ENCODE assay signal across 12 cellular contexts in the genomic region with DNA sequence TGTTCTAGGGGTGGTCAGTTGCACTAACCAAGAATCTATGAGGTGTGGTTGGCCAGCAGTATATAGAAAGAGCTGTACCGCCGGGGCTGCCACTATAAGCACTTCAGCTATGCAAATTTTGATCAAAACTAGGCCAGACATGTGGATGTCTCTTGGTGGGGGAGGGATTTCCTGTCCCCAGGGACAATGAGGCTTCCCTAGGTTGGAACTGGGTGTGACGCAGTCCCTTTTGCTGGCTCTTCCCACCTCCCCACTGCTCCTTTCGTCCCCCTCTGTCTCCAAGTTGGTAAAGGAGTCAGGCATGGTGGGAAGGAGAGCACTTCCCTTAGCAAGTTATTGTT. TPM values are rescaled to one million over a fixed set of nuclear protein-coding genes. Genes with fewer than 3 reads are reported as not detected.
A peak's percentile ranks its signal among the peaks of the same experiment; 100 is the strongest.
DNase-seq lines count a peak whose midpoint lies in the region; ATAC-seq and TF ChIP-seq lines count a peak whose summit lies in the region.
"Had no signal": no experiment of that assay in that cellular context is flagged by ENCODE, and none has a peak within 500 bp of the region (broad histone marks: within the 10 kb centered on the region; RNA-seq: fewer than 3 reads in every experiment).

No MANE protein-coding gene starts in this region.

- H3K4me1 Mint-ChIP-seq in CD14-positive monocyte = peaks cover 54% of the 10 kb centered on the region

- H3K4me3 Mint-ChIP-seq in CD14-positive monocyte = no peak overlapping the region
- H3K4me3 Mint-ChIP-seq: effector memory CD8-positive, alpha-beta T cell had no signal

- TF ChIP-seq CTCF in CD14-positive monocyte (IDR thresholded peaks at IDR 0.05) (no peak), foreskin keratinocyte (conservative IDR thresholded peaks at IDR 0.05) (no peak), tibial artery (IDR thresholded peaks at IDR 0.05) (no peak), stomach (IDR thresholded peaks at IDR 0.05) (no peak)

- H3K27me3 Mint-ChIP-seq in CD14-positive monocyte (ENCODE audit: low read depth in 3 of 3) = no peaks in the 10 kb centered on the region
- H3K27me3 Mint-ChIP-seq: effector memory CD8-positive, alpha-beta T cell had no signal

- H3K4me3 ChIP-seq in tibial artery (no peak overlapping the region), stomach (no peak overlapping the region)
- H3K4me3 ChIP-seq: suprapubic skin had no signal

- H3K27ac ChIP-seq in foreskin keratinocyte = peak overlapping the region; percentile 10
- no peak overlapping the region for H3K27ac ChIP-seq in tibial artery
- peak overlapping the region in 1 of 5 donors; percentile 74 for H3K27ac ChIP-seq in stomach
- H3K27ac ChIP-seq: C4-2B, suprapubic skin had no signal

- DNase-seq in CD14-positive monocyte (ENCODE audit: low spot score) (no peak), Kasumi-1 (lab: John Stamatoyannopoulos, UW) (peak; percentile 92 to 93), foreskin keratinocyte (no peak), tibial artery (no peak), stomach (no peak)
- DNase-seq in stimulated activated naive CD4-positive, alpha-beta T cell (lab: John Stamatoyannopoulos, UW) = no peak
- DNase-seq: activated T-cell treated with anti-CD3 and anti-CD28 coated beads for 4 hours; effector memory CD8-positive, alpha-beta T cell had no signal

- H3K36me3 ChIP-seq in tibial artery = peaks cover 0 to 8% (median 7%) of the 10 kb centered on the region in 3 donors
- peaks cover 0 to 41% (median 27%) of the 10 kb centered on the region in 4 donors for H3K36me3 ChIP-seq in stomach

- H3K4me1 ChIP-seq in foreskin keratinocyte (peaks cover 28% of the 10 kb centered on the region), tibial artery (peaks cover 0 to 41% (median 9%) of the 10 kb centered on the region in 4 donors), stomach (peaks cover 10 to 55% (median 28%) of the 10 kb centered on the region in 4 donors)

- peaks cover 16 to 17% of the 10 kb centered on the region in 2 donors for H3K36me3 Mint-ChIP-seq in CD14-positive monocyte

- H3K9me3 Mint-ChIP-seq in CD14-positive monocyte = no peaks in the 10 kb centered on the region
- H3K9me3 Mint-ChIP-seq: effector memory CD8-positive, alpha-beta T cell had no signal

- TF ChIP-seq POLR2A in stomach (IDR thresholded peaks at IDR 0.05) = no peak

- H3K9me3 ChIP-seq in tibial artery = no peaks in the 10 kb centered on the region
- no peaks in the 10 kb centered on the region for H3K9me3 ChIP-seq in stomach
- H3K9me3 ChIP-seq: suprapubic skin had no signal

- H3K27ac Mint-ChIP-seq in CD14-positive monocyte = peak overlapping the region; percentile 92 to 98 (median 94)

- no peak for TF ChIP-seq EP300 in stomach (IDR thresholded peaks at IDR 0.05)

- peak; percentile 63 for ATAC-seq in GM21529 (IDR thresholded peaks at IDR 0.05; ENCODE audit: unreplicated experiment)
- no peak for ATAC-seq in foreskin keratinocyte
- ATAC-seq in HG02623 (IDR thresholded peaks at IDR 0.05; ENCODE audit: unreplicated experiment) = no peak
- ATAC-seq: effector memory CD8-positive, alpha-beta T cell had no signal

- WGBS in stomach, 5 donors = 87 to 100% (median 95%) methylated on average over 4 of the region's 4 CpGs

- intact Hi-C loops in CD14-positive monocyte (cut with micrococcal nuclease) (no loop called here), tibial artery (cut with DNase I; ENCODE audit: low total_unique reads) (no loop called here), stomach (cut with DNase I; ENCODE audit: low total_unique reads) (no loop called here)

- no peaks in the 10 kb centered on the region for H3K27me3 ChIP-seq in foreskin keratinocyte
- H3K27me3 ChIP-seq in tibial artery = no peaks in the 10 kb centered on the region
- no peaks in the 10 kb centered on the region for H3K27me3 ChIP-seq in stomach
- H3K27me3 ChIP-seq: suprapubic skin had no signal

RNA-seq across cellular contexts. Expression of a gene that starts 13.6 kb away (rescaled TPM):
- 10 to 100 TPM; 33.2 to 34.4 TPM for polyA plus RNA-seq in CD14-positive monocyte
- 38.8 and 46.4 TPM in 2 replicates for total RNA-seq in foreskin keratinocyte
- polyA plus RNA-seq in foreskin keratinocyte = 46.1 and 56.6 TPM in 2 replicates
- 100 to 1,000 TPM in 1 of 5 donors, 10 to 100 TPM in 4; 19.6 to 184 (median 28.1) TPM for total RNA-seq in stomach
- 10 to 100 TPM; 16.3 to 24.9 (median 22.5) TPM for polyA plus RNA-seq in stomach

RNA-seq across cellular contexts. Expression of a gene that starts 14.3 kb away (rescaled TPM):
- polyA plus RNA-seq in CD14-positive monocyte (10 to 100 TPM; 13.7 to 17.4 TPM), foreskin keratinocyte (11.6 and 12.0 TPM in 2 replicates), stomach (1 to 10 TPM; 5.0 to 6.1 (median 5.7) TPM)
- total RNA-seq in foreskin keratinocyte (49.3 and 59.3 TPM in 2 replicates), stomach (10 to 100 TPM in 4 of 5 donors, under 1 TPM in 1; 0.87 to 71.0 (median 20.9) TPM)

Comparison
In these comparisons a context has a peak if more than half of its experiments do, and no peak if none do; other contexts are left out.
1. DNase-seq: peak in Kasumi-1 (2 of 2); none in CD14-positive monocyte (single experiment), foreskin keratinocyte (0 of 2), tibial artery (0 of 2), stomach (single experiment) and stimulated activated naive CD4-positive, alpha-beta T cell (0 of 6).